ENCODE assay signal across 34 cellular contexts in genomic region chr4:109993116-109993515, GRCh38.
"Had no signal": no experiment of that assay in that cellular context is flagged by ENCODE, and none has a peak within 500 bp of the region (broad histone marks: within the 10 kb centered on the region; RNA-seq: fewer than 3 reads in every experiment).

No MANE protein-coding gene starts in this region.

- H3K27me3 ChIP-seq: ascending aorta, breast epithelium, cardiac muscle cell, esophagus muscularis mucosa, foreskin keratinocyte, gastrocnemius medialis had no signal

- H3K4me3 ChIP-seq: ascending aorta, breast epithelium, cardiac muscle cell, esophagus muscularis mucosa, gastrocnemius medialis, heart left ventricle had no signal

- DNase-seq: activated CD4-positive, alpha-beta memory T cell treated with anti-CD3 and anti-CD28 coated beads, Interleukin-2, amount 10 ng/mL, durations not matched to agents 7 days and 5 days; activated CD4-positive, alpha-beta T cell treated with anti-CD3 and anti-CD28 coated beads for 36 hours; activated CD4-positive, alpha-beta T cell treated with anti-CD3 and anti-CD28 coated beads, Interleukin-2, amount 10 ng/mL, durations not matched to agents 24 days and 14 days; activated CD4-positive, alpha-beta T cell treated with anti-CD3 and anti-CD28 coated beads, Interleukin-2, amount 50 U/mL, for 4 hours; activated CD4-positive, CD25-positive, alpha-beta regulatory T cell; activated CD4-positive, CD25-positive, alpha-beta regulatory T cell treated with anti-CD3 and anti-CD28 coated beads, Interleukin-2, amount 50 U/mL, for 72 hours; activated CD8-positive, alpha-beta memory T cell treated with anti-CD3 and anti-CD28 coated beads, Interleukin-2, amount 50 U/mL, for 48 hours; activated gamma-delta T cell; activated naive CD4-positive, alpha-beta T cell; activated naive CD4-positive, alpha-beta T cell treated with anti-CD3 and anti-CD28 coated beads, Interleukin-2, amount 10 ng/mL, durations not matched to agents 7 days and 5 days; activated naive CD8-positive, alpha-beta T cell treated with anti-CD3 and anti-CD28 coated beads, Interleukin-2, amount 10 ng/mL, durations not matched to agents 7 days and 5 days; activated T-cell treated with anti-CD3 and anti-CD28 coated beads for 4 hours; activated T-cell treated with anti-CD3 and anti-CD28 coated beads, Interleukin-2, amount 50 U/mL, for 24 hours; activated T-cell treated with anti-CD3 and anti-CD28 coated beads, Interleukin-2, amount 50 U/mL, for 72 hours; cortex of kidney; dermis blood vessel endothelial cell; effector CD4-positive, alpha-beta T cell; effector memory CD8-positive, alpha-beta T cell; erythroblast; foreskin keratinocyte; gastrocnemius medialis; glutamatergic neuron; heart left ventricle; T-helper 1 cell; T-helper 17 cell; T1000 had no signal

- H3K4me1 Mint-ChIP-seq: brain; central memory CD8-positive, alpha-beta T cell had no signal

- H3K27me3 Mint-ChIP-seq: brain had no signal

- H3K36me3 ChIP-seq: ascending aorta, breast epithelium, cardiac muscle cell, esophagus muscularis mucosa, heart left ventricle had no signal

- H3K27ac Mint-ChIP-seq: activated CD4-positive, alpha-beta memory T cell treated with anti-CD3 and anti-CD28 coated beads, Interleukin-2, amount 10 ng/mL, durations not matched to agents 7 days and 5 days; activated CD4-positive, alpha-beta T cell treated with anti-CD3 and anti-CD28 coated beads for 36 hours; activated CD4-positive, alpha-beta T cell treated with anti-CD3 and anti-CD28 coated beads, Interleukin-2, amount 10 ng/mL, durations not matched to agents 24 days and 14 days; activated naive CD4-positive, alpha-beta T cell treated with anti-CD3 and anti-CD28 coated beads, Interleukin-2, amount 10 ng/mL, durations not matched to agents 7 days and 5 days; activated naive CD4-positive, alpha-beta T cell treated with anti-CD3 and anti-CD28 coated beads, Interleukin-2, amount 50 U/mL, for 72 hours; activated naive CD8-positive, alpha-beta T cell treated with anti-CD3 and anti-CD28 coated beads, Interleukin-2, amount 10 ng/mL, durations not matched to agents 7 days and 5 days; activated T-cell treated with anti-CD3 and anti-CD28 coated beads, Interleukin-2, amount 50 U/mL, for 24 hours; activated T-cell treated with anti-CD3 and anti-CD28 coated beads, Interleukin-2, amount 50 U/mL, for 72 hours; brain; effector memory CD8-positive, alpha-beta T cell; T-helper 17 cell; T-helper 2 cell treated with Interferon-gamma antibody and Interleukin-4, amounts not matched to agents 5 μg/mL and 100 μg/mL, for 36 hours had no signal

- H3K27ac ChIP-seq: ascending aorta, breast epithelium, cardiac muscle cell, esophagus muscularis mucosa, foreskin keratinocyte, gastrocnemius medialis, heart left ventricle had no signal

- H3K4me1 ChIP-seq: ascending aorta, breast epithelium, esophagus muscularis mucosa, gastrocnemius medialis had no signal

- H3K4me3 Mint-ChIP-seq: activated CD4-positive, alpha-beta memory T cell treated with anti-CD3 and anti-CD28 coated beads, Interleukin-2, amount 10 ng/mL, durations not matched to agents 7 days and 5 days; activated CD4-positive, alpha-beta T cell treated with anti-CD3 and anti-CD28 coated beads for 36 hours; activated CD4-positive, alpha-beta T cell treated with anti-CD3 and anti-CD28 coated beads, Interleukin-2, amount 10 ng/mL, durations not matched to agents 24 days and 14 days; activated naive CD4-positive, alpha-beta T cell treated with anti-CD3 and anti-CD28 coated beads, Interleukin-2, amount 10 ng/mL, durations not matched to agents 7 days and 5 days; activated naive CD8-positive, alpha-beta T cell treated with anti-CD3 and anti-CD28 coated beads, Interleukin-2, amount 10 ng/mL, durations not matched to agents 7 days and 5 days; activated T-cell treated with anti-CD3 and anti-CD28 coated beads, Interleukin-2, amount 50 U/mL, for 24 hours; activated T-cell treated with anti-CD3 and anti-CD28 coated beads, Interleukin-2, amount 50 U/mL, for 72 hours; brain; central memory CD8-positive, alpha-beta T cell; effector memory CD8-positive, alpha-beta T cell; T-helper 17 cell; T-helper 2 cell treated with Interferon-gamma antibody and Interleukin-4, amounts not matched to agents 5 μg/mL and 100 μg/mL, for 36 hours had no signal

- H3K9me3 ChIP-seq: ascending aorta, breast epithelium, esophagus muscularis mucosa, gastrocnemius medialis, heart left ventricle had no signal

- H3K9me3 Mint-ChIP-seq: activated CD4-positive, alpha-beta memory T cell treated with anti-CD3 and anti-CD28 coated beads, Interleukin-2, amount 10 ng/mL, durations not matched to agents 7 days and 5 days; activated naive CD4-positive, alpha-beta T cell treated with anti-CD3 and anti-CD28 coated beads, Interleukin-2, amount 10 ng/mL, durations not matched to agents 7 days and 5 days; activated naive CD4-positive, alpha-beta T cell treated with anti-CD3 and anti-CD28 coated beads, Interleukin-2, amount 50 U/mL, for 72 hours; activated naive CD8-positive, alpha-beta T cell treated with anti-CD3 and anti-CD28 coated beads, Interleukin-2, amount 10 ng/mL, durations not matched to agents 7 days and 5 days; activated T-cell treated with anti-CD3 and anti-CD28 coated beads, Interleukin-2, amount 50 U/mL, for 24 hours; activated T-cell treated with anti-CD3 and anti-CD28 coated beads, Interleukin-2, amount 50 U/mL, for 72 hours; brain; central memory CD8-positive, alpha-beta T cell; effector memory CD8-positive, alpha-beta T cell; T-helper 2 cell treated with Interferon-gamma antibody and Interleukin-4, amounts not matched to agents 5 μg/mL and 100 μg/mL, for 36 hours had no signal

- H3K36me3 Mint-ChIP-seq: activated naive CD4-positive, alpha-beta T cell treated with anti-CD3 and anti-CD28 coated beads, Interleukin-2, amount 10 ng/mL, durations not matched to agents 7 days and 5 days; activated naive CD4-positive, alpha-beta T cell treated with anti-CD3 and anti-CD28 coated beads, Interleukin-2, amount 50 U/mL, for 72 hours; brain had no signal
